ENCODE assay signal across 14 cellular contexts in genomic region chr20:50439539-50440453, GRCh38.
DNase-seq lines count a peak whose midpoint lies in the region; ATAC-seq and TF ChIP-seq lines count a peak whose summit lies in the region.
"Had no signal": no experiment of that assay in that cellular context is flagged by ENCODE, and none has a peak within 500 bp of the region (broad histone marks: within the 10 kb centered on the region; RNA-seq: fewer than 3 reads in every experiment).

No MANE protein-coding gene starts in this region.

- H3K4me3 ChIP-seq in liver (ENCODE audit: low read depth in 1 of 3, low read length in 3 of 3) (no peak overlapping the region), uterus (no peak overlapping the region), HAP-1 (no peak overlapping the region)
- H3K4me3 ChIP-seq: mucosa of descending colon, prostate gland had no signal

- intact Hi-C loops in natural killer cell (cut with micrococcal nuclease), result no loop called here
- intact Hi-C loops in uterus (cut with DNase I; ENCODE audit: low total_unique reads), result no loop called here

- H3K4me3 Mint-ChIP-seq in natural killer cell treated with Interleukin-12 subunit alpha and Interleukin-12 subunit beta and Interleukin-15 and Interleukin-18, amount 100 ng/mL, for 72 hours, result peak overlapping the region; percentile 79
- no peak overlapping the region for H3K4me3 Mint-ChIP-seq in natural killer cell
- no peak overlapping the region for H3K4me3 Mint-ChIP-seq in activated naive CD8-positive, alpha-beta T cell treated with anti-CD3 and anti-CD28 coated beads for 36 hours
- H3K4me3 Mint-ChIP-seq: B cell had no signal

- ATAC-seq in natural killer cell treated with Interleukin-12 subunit alpha and Interleukin-12 subunit beta and Interleukin-15 and Interleukin-18, amount 100 ng/mL, for 72 hours, result no peak
- no peak for ATAC-seq in natural killer cell
- ATAC-seq in GM19467 (IDR thresholded peaks at IDR 0.05; ENCODE audit: unreplicated experiment), result no peak

- no peaks in the 10 kb centered on the region for H3K9me3 ChIP-seq in liver (ENCODE audit: control insufficient read depth in 4 of 4, low read length in 3 of 4)
- no peaks in the 10 kb centered on the region for H3K9me3 ChIP-seq in uterus
- H3K9me3 ChIP-seq in HAP-1, result no peaks in the 10 kb centered on the region
- H3K9me3 ChIP-seq: mucosa of descending colon, prostate gland had no signal

- no peaks in the 10 kb centered on the region for H3K27me3 Mint-ChIP-seq in natural killer cell treated with Interleukin-12 subunit alpha and Interleukin-12 subunit beta and Interleukin-15 and Interleukin-18, amount 100 ng/mL, for 72 hours
- H3K27me3 Mint-ChIP-seq in natural killer cell (ENCODE audit: low read depth in 2 of 2), result peaks cover 20 to 25% of the 10 kb centered on the region in 2 donors
- H3K27me3 Mint-ChIP-seq in activated naive CD8-positive, alpha-beta T cell treated with anti-CD3 and anti-CD28 coated beads for 36 hours, result no peaks in the 10 kb centered on the region

- peak overlapping the region; percentile 94 for H3K27ac Mint-ChIP-seq in natural killer cell treated with Interleukin-12 subunit alpha and Interleukin-12 subunit beta and Interleukin-15 and Interleukin-18, amount 100 ng/mL, for 72 hours
- H3K27ac Mint-ChIP-seq in natural killer cell, result no peak overlapping the region
- peak overlapping the region; percentile 64 for H3K27ac Mint-ChIP-seq in activated naive CD8-positive, alpha-beta T cell treated with anti-CD3 and anti-CD28 coated beads for 36 hours
- H3K27ac Mint-ChIP-seq: B cell had no signal

- no peak for TF ChIP-seq RAD21 in liver (IDR thresholded peaks at IDR 0.05)

- H3K27me3 ChIP-seq in liver (ENCODE audit: control insufficient read depth in 4 of 4, insufficient read depth in 4 of 4, low read length in 3 of 4) (no peaks in the 10 kb centered on the region), uterus (no peaks in the 10 kb centered on the region), HAP-1 (ENCODE audit: low read depth) (no peaks in the 10 kb centered on the region)

- no peaks in the 10 kb centered on the region for H3K36me3 Mint-ChIP-seq in natural killer cell treated with Interleukin-12 subunit alpha and Interleukin-12 subunit beta and Interleukin-15 and Interleukin-18, amount 100 ng/mL, for 72 hours
- H3K36me3 Mint-ChIP-seq in natural killer cell, result no peaks in the 10 kb centered on the region
- no peaks in the 10 kb centered on the region for H3K36me3 Mint-ChIP-seq in activated naive CD8-positive, alpha-beta T cell treated with anti-CD3 and anti-CD28 coated beads for 36 hours
- H3K36me3 Mint-ChIP-seq: activated naive CD8-positive, alpha-beta T cell treated with anti-CD3 and anti-CD28 coated beads, Interleukin-2, amount 10 ng/mL, durations not matched to agents 7 days and 5 days had no signal

- in situ Hi-C loops in HAP-1 (cut with MboI; ENCODE audit: low sequenced_read_pairs), result no loop called here

- TF ChIP-seq CTCF in natural killer cell (IDR thresholded peaks at IDR 0.05) (no peak), liver (IDR thresholded peaks at IDR 0.05; ENCODE audit: low read depth, low read length, missing input control) (no peak), uterus (IDR thresholded peaks at IDR 0.05) (no peak)

- TF ChIP-seq POLR2A in uterus (IDR thresholded peaks at IDR 0.05), result no peak

- H3K36me3 ChIP-seq in liver (ENCODE audit: control insufficient read depth in 4 of 4, insufficient read depth in 3 of 4, low read depth in 1 of 4, low read length in 3 of 4) (no peaks in the 10 kb centered on the region), uterus (no peaks in the 10 kb centered on the region), HAP-1 (replicated peaks) (no peaks in the 10 kb centered on the region)
- H3K36me3 ChIP-seq: prostate gland had no signal

- H3K9ac ChIP-seq in liver (ENCODE audit: low read depth in 1 of 2, low read length in 2 of 2), result no peak overlapping the region

- peaks cover 29 to 35% of the 10 kb centered on the region in 2 donors for H3K4me1 Mint-ChIP-seq in natural killer cell treated with Interleukin-12 subunit alpha and Interleukin-12 subunit beta and Interleukin-15 and Interleukin-18, amount 100 ng/mL, for 72 hours (ENCODE audit: low read depth in 2 of 2)
- H3K4me1 Mint-ChIP-seq in natural killer cell, result peaks cover 8 to 13% of the 10 kb centered on the region in 2 donors
- H3K4me1 Mint-ChIP-seq in activated naive CD8-positive, alpha-beta T cell treated with anti-CD3 and anti-CD28 coated beads for 36 hours, result peaks cover 13% of the 10 kb centered on the region
- H3K4me1 Mint-ChIP-seq: B cell had no signal

- no peaks in the 10 kb centered on the region for H3K9me3 Mint-ChIP-seq in natural killer cell treated with Interleukin-12 subunit alpha and Interleukin-12 subunit beta and Interleukin-15 and Interleukin-18, amount 100 ng/mL, for 72 hours
- no peaks in the 10 kb centered on the region for H3K9me3 Mint-ChIP-seq in natural killer cell
- no peaks in the 10 kb centered on the region for H3K9me3 Mint-ChIP-seq in activated naive CD8-positive, alpha-beta T cell treated with anti-CD3 and anti-CD28 coated beads for 36 hours
- H3K9me3 Mint-ChIP-seq: activated naive CD8-positive, alpha-beta T cell treated with anti-CD3 and anti-CD28 coated beads, Interleukin-2, amount 10 ng/mL, durations not matched to agents 7 days and 5 days; T-helper 2 cell treated with Interferon-gamma antibody and Interleukin-4, amounts not matched to agents 5 μg/mL and 100 μg/mL, for 36 hours had no signal

- H3K4me1 ChIP-seq in liver (ENCODE audit: control insufficient read depth in 4 of 4, insufficient read depth in 4 of 4, low read length in 3 of 4), result peaks cover 0 to 14% (median 5%) of the 10 kb centered on the region in 4 donors
- H3K4me1 ChIP-seq in uterus, result no peaks in the 10 kb centered on the region
- H3K4me1 ChIP-seq in HAP-1, result no peaks in the 10 kb centered on the region
- H3K4me1 ChIP-seq: prostate gland had no signal

- 94% methylated on average over 7 of the region's 7 CpGs for WGBS in liver

- H3K27ac ChIP-seq in liver (ENCODE audit: low read depth in 1 of 2, low read length in 2 of 2), result peak overlapping the region; percentile 55 to 69
- H3K27ac ChIP-seq in uterus, result peak overlapping the region; percentile 60 to 68
- H3K27ac ChIP-seq: prostate gland had no signal

- DNase-seq in natural killer cell treated with Interleukin-12 subunit alpha and Interleukin-12 subunit beta and Interleukin-15 and Interleukin-18, amount 100 ng/mL, for 72 hours (ENCODE audit: low spot score), result no peak
- DNase-seq in natural killer cell (no peak), uterus (no peak), OCI-M1 (lab: John Stamatoyannopoulos, UW) (no peak), HAP-1 (ENCODE audit: low spot score in 2 of 2) (no peak)
- DNase-seq in activated naive CD8-positive, alpha-beta T cell treated with anti-CD3 and anti-CD28 coated beads for 36 hours, result no peak
- DNase-seq: NCI-H2107 had no signal

TF ChIP-seq in liver, 16 proteins besides CTCF, POLR2A, EP300 and RAD21:
- TF ChIP-seq ZBTB33 (IDR thresholded peaks at IDR 0.05) (no peak), MAX (IDR thresholded peaks at IDR 0.05) (no peak), GABPA (IDR thresholded peaks at IDR 0.05 in 1 of 2, conservative IDR thresholded peaks at IDR 0.05 in 1 of 2) (no peak), SP1 (IDR thresholded peaks at IDR 0.05) (no peak), NR2F2 (IDR thresholded peaks at IDR 0.05) (no peak), RXRA (IDR thresholded peaks at IDR 0.05) (no peak), FOXA2 (IDR thresholded peaks at IDR 0.05) (no peak), ATF3 (IDR thresholded peaks at IDR 0.05) (no peak), FOXA1 (IDR thresholded peaks at IDR 0.05) (no peak)
TF ChIP-seq in liver: peak in this region for 0.

Comparison
In these comparisons a context has a peak if more than half of its experiments do, and no peak if none do; other contexts are left out.
1. H3K27ac Mint-ChIP-seq: peak in natural killer cell treated with Interleukin-12 subunit alpha and Interleukin-12 subunit beta and Interleukin-15 and Interleukin-18, amount 100 ng/mL, for 72 hours (2 of 2) and activated naive CD8-positive, alpha-beta T cell treated with anti-CD3 and anti-CD28 coated beads for 36 hours (single experiment); none in natural killer cell (0 of 2).